In the genomic region with DNA sequence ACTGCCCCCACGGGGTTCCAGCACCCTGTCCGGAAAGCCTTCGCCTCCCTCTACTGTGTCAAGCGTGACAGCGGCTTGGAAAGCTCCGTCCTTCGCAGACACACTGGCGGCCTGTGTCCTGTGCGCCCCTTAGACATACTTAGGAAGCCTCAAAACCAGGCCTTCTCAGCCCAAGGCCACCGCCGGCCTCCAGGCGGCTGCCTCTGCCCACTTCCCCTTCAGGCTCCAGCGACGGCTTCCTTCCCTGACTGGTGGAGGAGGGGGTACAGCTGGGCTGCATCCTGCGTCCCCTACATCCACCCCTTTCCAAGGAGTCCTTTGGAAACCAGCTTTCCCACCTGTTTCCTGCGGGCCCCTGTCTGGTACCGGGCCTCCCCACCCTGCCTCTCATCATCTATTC, we compare ENCODE assay signal across 14 cellular contexts. TPM values are rescaled to one million over a fixed set of nuclear protein-coding genes. Genes with fewer than 3 reads are reported as not detected.
DNase-seq lines count a peak whose midpoint lies in the region; ATAC-seq and TF ChIP-seq lines count a peak whose summit lies in the region.
"Had no signal": no experiment of that assay in that cellular context is flagged by ENCODE, and none has a peak within 500 bp of the region (broad histone marks: within the 10 kb centered on the region; RNA-seq: fewer than 3 reads in every experiment).

No MANE protein-coding gene starts in this region.

- CTCF ChIA-PET in SK-N-SH (lab: Yijun Ruan, JAX), result interaction anchor here (0.9 to 5.5 kb wide), 4 partner anchors 19 to 130 kb away, joined by 3 to 40 read pairs (median 3); no protein-coding TSS in a partner anchor

- no peaks in the 10 kb centered on the region for H3K27me3 Mint-ChIP-seq in endodermal cell (ENCODE audit: insufficient read depth)
- H3K27me3 Mint-ChIP-seq: stimulated activated naive CD8-positive, alpha-beta T cell treated with anti-CD3 and anti-CD28 coated beads, Interleukin-15, Interleukin-2, amounts not matched to agents 100 ng/mL and 50 ng/mL, for 24 hours had no signal

- H3K27ac Mint-ChIP-seq in endodermal cell, result no peak overlapping the region
- H3K27ac Mint-ChIP-seq: stimulated activated naive CD8-positive, alpha-beta T cell treated with anti-CD3 and anti-CD28 coated beads, Interleukin-15, Interleukin-2, amounts not matched to agents 100 ng/mL and 50 ng/mL, for 24 hours; T-helper 2 cell treated with Interferon-gamma antibody and Interleukin-4, amounts not matched to agents 5 μg/mL and 100 μg/mL, for 36 hours had no signal

- no peaks in the 10 kb centered on the region for H3K36me3 Mint-ChIP-seq in endodermal cell (ENCODE audit: low read depth)

- no peaks in the 10 kb centered on the region for H3K9me3 Mint-ChIP-seq in endodermal cell
- H3K9me3 Mint-ChIP-seq: neural crest cell; stimulated activated naive CD8-positive, alpha-beta T cell treated with anti-CD3 and anti-CD28 coated beads, Interleukin-15, Interleukin-2, amounts not matched to agents 100 ng/mL and 50 ng/mL, for 24 hours; T-helper 2 cell treated with Interferon-gamma antibody and Interleukin-4, amounts not matched to agents 5 μg/mL and 100 μg/mL, for 36 hours had no signal

- H3K4me3 ChIP-seq in SK-N-SH (ENCODE audit: low read depth in 2 of 2, low read length in 1 of 2) (no peak overlapping the region), endodermal cell (ENCODE audit: low read length) (no peak overlapping the region)
- H3K4me3 ChIP-seq: cardiac muscle cell had no signal

- no peak for TF ChIP-seq RAD21 in SK-N-SH (IDR thresholded peaks at IDR 0.05; ENCODE audit: low read length)

- POLR2A ChIA-PET in SK-N-SH (lab: Yijun Ruan, JAX), result no interaction called here

- H3K4me1 ChIP-seq in SK-N-SH (ENCODE audit: control insufficient read depth in 1 of 2, insufficient read depth in 2 of 2, low read depth in 1 of 2, low read length in 1 of 2) (peaks cover 0 to 40% of the 10 kb centered on the region in 2 experiments; a peak in 1 of 4 replicates), endodermal cell (ENCODE audit: control insufficient read depth, insufficient read depth, low read length) (peaks cover 9% of the 10 kb centered on the region)

- no peak for ATAC-seq in SK-N-SH treated with all-trans-retinoic acid at 6 μM for 48 hours
- ATAC-seq in GM21529 (IDR thresholded peaks at IDR 0.05; ENCODE audit: unreplicated experiment), result no peak
- ATAC-seq: esophagus mucosa had no signal

- H3F3A ChIP-seq in SK-N-SH (replicated peaks; ENCODE audit: insufficient read depth), result no peaks in the 10 kb centered on the region

- TF ChIP-seq CTCF in SK-N-SH (IDR thresholded peaks at IDR 0.05) (no peak), endodermal cell (conservative IDR thresholded peaks at IDR 0.05) (no peak)

- H3K4me1 Mint-ChIP-seq in endodermal cell, result peaks cover 26% of the 10 kb centered on the region

- no peak overlapping the region for H2AFZ ChIP-seq in SK-N-SH (ENCODE audit: low read depth)

- H3K9me3 ChIP-seq in SK-N-SH, result no peaks in the 10 kb centered on the region
- no peaks in the 10 kb centered on the region for H3K9me3 ChIP-seq in endodermal cell (ENCODE audit: control insufficient read depth, low read length)

- H3K79me2 ChIP-seq in SK-N-SH (ENCODE audit: insufficient read depth), result no peaks in the 10 kb centered on the region

- H3K9me2 ChIP-seq in SK-N-SH, result no peaks in the 10 kb centered on the region

- H3K4me3 Mint-ChIP-seq in endodermal cell, result no peak overlapping the region
- H3K4me3 Mint-ChIP-seq: neural crest cell; stimulated activated naive CD8-positive, alpha-beta T cell treated with anti-CD3 and anti-CD28 coated beads, Interleukin-15, Interleukin-2, amounts not matched to agents 100 ng/mL and 50 ng/mL, for 24 hours; T-helper 2 cell treated with Interferon-gamma antibody and Interleukin-4, amounts not matched to agents 5 μg/mL and 100 μg/mL, for 36 hours had no signal

- DNase-seq in SK-N-SH (peak; percentile 12), KG1 (lab: John Stamatoyannopoulos, UW) (peak; percentile 44), endodermal cell (peak; percentile 42), retina (peak; percentile 1), NCI-H526 (lab: John Stamatoyannopoulos, UW) (no peak)
- no peak for DNase-seq in stimulated activated CD4-positive, alpha-beta T cell treated with anti-CD3 and anti-CD28 coated beads, Interleukin-4, amount 100 ng/mL, for 4 hours

- no peak overlapping the region for H3K4me2 ChIP-seq in SK-N-SH

- no peak overlapping the region for H3K9ac ChIP-seq in SK-N-SH
- no peak overlapping the region for H3K9ac ChIP-seq in endodermal cell (ENCODE audit: extremely low read depth, low read length, poor library complexity, severe bottlenecking)

- no peak for TF ChIP-seq EP300 in SK-N-SH (IDR thresholded peaks at IDR 0.05; ENCODE audit: borderline replicate concordance in 1 of 2, low read depth in 1 of 2, low read length in 1 of 2)

- WGBS in SK-N-SH (ENCODE audit: low lambda C conversion rate), result 84% methylated on average over 17 of the region's 17 CpGs
- WGBS in endodermal cell (ENCODE audit: insufficient coverage in 1 of 2, insufficient read length in 1 of 2), 2 experiments, result 72 to 89% methylated on average over 5 to 17 of the region's 17 CpGs

- no peaks in the 10 kb centered on the region for H4K20me1 ChIP-seq in SK-N-SH (ENCODE audit: insufficient read depth)

- H3K27me3 ChIP-seq in SK-N-SH (ENCODE audit: insufficient read depth), result no peaks in the 10 kb centered on the region; the same call in 1 of the 2 replicates
- H3K27me3 ChIP-seq in endodermal cell (ENCODE audit: control insufficient read depth, insufficient read depth, low read length, poor library complexity, severe bottlenecking), result no peaks in the 10 kb centered on the region
- H3K27me3 ChIP-seq: cardiac muscle cell had no signal

- no peak overlapping the region for H3K27ac ChIP-seq in SK-N-SH (ENCODE audit: low read depth in 2 of 2, low read length in 1 of 2)
- no peak overlapping the region for H3K27ac ChIP-seq in endodermal cell (ENCODE audit: low read depth, low read length)
- H3K27ac ChIP-seq: cardiac muscle cell had no signal

- H3K36me3 ChIP-seq in SK-N-SH (replicated peaks in 1 of 2; ENCODE audit: control insufficient read depth in 1 of 2, insufficient read depth in 2 of 2, low read length in 1 of 2) (no peaks in the 10 kb centered on the region), endodermal cell (ENCODE audit: control insufficient read depth, insufficient read depth, low read length) (no peaks in the 10 kb centered on the region)
- H3K36me3 ChIP-seq: cardiac muscle cell had no signal

TF ChIP-seq in SK-N-SH, 30 proteins besides CTCF, POLR2A, EP300 and RAD21 (continues in another document):
- TF ChIP-seq, protein P1, sequence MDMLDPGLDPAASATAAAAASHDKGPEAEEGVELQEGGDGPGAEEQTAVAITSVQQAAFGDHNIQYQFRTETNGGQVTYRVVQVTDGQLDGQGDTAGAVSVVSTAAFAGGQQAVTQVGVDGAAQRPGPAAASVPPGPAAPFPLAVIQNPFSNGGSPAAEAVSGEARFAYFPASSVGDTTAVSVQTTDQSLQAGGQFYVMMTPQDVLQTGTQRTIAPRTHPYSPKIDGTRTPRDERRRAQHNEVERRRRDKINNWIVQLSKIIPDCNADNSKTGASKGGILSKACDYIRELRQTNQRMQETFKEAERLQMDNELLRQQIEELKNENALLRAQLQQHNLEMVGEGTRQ (IDR thresholded peaks at IDR 0.05; ENCODE audit: borderline replicate concordance, low read depth, low read length), result no peak
- no peak for TF ChIP-seq SIN3A (IDR thresholded peaks at IDR 0.05; ENCODE audit: borderline replicate concordance, low read depth, low read length)
- no peak for TF ChIP-seq POLR2AphosphoS5 (IDR thresholded peaks at IDR 0.05; ENCODE audit: low read depth, low read length)
- TF ChIP-seq YY1 (IDR thresholded peaks at IDR 0.05; ENCODE audit: low read depth), result no peak
- no peak for TF ChIP-seq JUND (IDR thresholded peaks at IDR 0.05)
- TF ChIP-seq NRF1 (IDR thresholded peaks at IDR 0.05; ENCODE audit: low read depth, low read length), result no peak
- no peak for TF ChIP-seq GATA2 (CRISPR knock-in tag; IDR thresholded peaks at IDR 0.05)
- TF ChIP-seq RFX5 (IDR thresholded peaks at IDR 0.05; ENCODE audit: low read length), result no peak

TF ChIP-seq in SK-N-SH treated with all-trans-retinoic acid at 6 μM for 48 hours, 23 proteins besides CTCF, POLR2A, EP300 and RAD21 (continues in another document):
- TF ChIP-seq CSDC2 (CRISPR knock-in tag; IDR thresholded peaks at IDR 0.05) (no peak), ZC3H10 (CRISPR knock-in tag; IDR thresholded peaks at IDR 0.05) (no peak), ARNTL (CRISPR knock-in tag; IDR thresholded peaks at IDR 0.05; ENCODE audit: borderline replicate concordance, low read depth) (no peak)
- TF ChIP-seq, protein P2, sequence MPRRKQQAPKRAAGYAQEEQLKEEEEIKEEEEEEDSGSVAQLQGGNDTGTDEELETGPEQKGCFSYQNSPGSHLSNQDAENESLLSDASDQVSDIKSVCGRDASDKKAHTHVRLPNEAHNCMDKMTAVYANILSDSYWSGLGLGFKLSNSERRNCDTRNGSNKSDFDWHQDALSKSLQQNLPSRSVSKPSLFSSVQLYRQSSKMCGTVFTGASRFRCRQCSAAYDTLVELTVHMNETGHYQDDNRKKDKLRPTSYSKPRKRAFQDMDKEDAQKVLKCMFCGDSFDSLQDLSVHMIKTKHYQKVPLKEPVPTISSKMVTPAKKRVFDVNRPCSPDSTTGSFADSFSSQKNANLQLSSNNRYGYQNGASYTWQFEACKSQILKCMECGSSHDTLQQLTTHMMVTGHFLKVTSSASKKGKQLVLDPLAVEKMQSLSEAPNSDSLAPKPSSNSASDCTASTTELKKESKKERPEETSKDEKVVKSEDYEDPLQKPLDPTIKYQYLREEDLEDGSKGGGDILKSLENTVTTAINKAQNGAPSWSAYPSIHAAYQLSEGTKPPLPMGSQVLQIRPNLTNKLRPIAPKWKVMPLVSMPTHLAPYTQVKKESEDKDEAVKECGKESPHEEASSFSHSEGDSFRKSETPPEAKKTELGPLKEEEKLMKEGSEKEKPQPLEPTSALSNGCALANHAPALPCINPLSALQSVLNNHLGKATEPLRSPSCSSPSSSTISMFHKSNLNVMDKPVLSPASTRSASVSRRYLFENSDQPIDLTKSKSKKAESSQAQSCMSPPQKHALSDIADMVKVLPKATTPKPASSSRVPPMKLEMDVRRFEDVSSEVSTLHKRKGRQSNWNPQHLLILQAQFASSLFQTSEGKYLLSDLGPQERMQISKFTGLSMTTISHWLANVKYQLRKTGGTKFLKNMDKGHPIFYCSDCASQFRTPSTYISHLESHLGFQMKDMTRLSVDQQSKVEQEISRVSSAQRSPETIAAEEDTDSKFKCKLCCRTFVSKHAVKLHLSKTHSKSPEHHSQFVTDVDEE (CRISPR knock-in tag; IDR thresholded peaks at IDR 0.05), result no peak

RNA-seq across cellular contexts. Expression of a gene that starts 2.5 kb away (rescaled TPM):
- polyA plus RNA-seq in SK-N-SH (2012; rRNA removed), result 0.02 TPM in 1 of 2 replicates, not detected in the other
- polyA plus RNA-seq in SK-N-SH (2012; cell fraction: cytosol; rRNA removed), result not detected in 2 replicates
- polyA plus RNA-seq in SK-N-SH (2012; cell fraction: nucleus; rRNA removed), result 0.02 TPM in 1 of 2 replicates, not detected in the other
- total RNA-seq in endodermal cell, result 1 to 10 TPM; 4.3 to 5.7 TPM
- polyA plus RNA-seq in endodermal cell (2013, experiment 1 of 2), result 0.53 TPM
- 0.29 TPM for polyA plus RNA-seq in endodermal cell (2013, experiment 2 of 2)
- total RNA-seq: A172 had no signal

Comparison
In these comparisons a context has a peak if more than half of its experiments do, and no peak if none do; other contexts are left out.
1. DNase-seq: peak in SK-N-SH (single experiment), KG1 (single experiment), endodermal cell (single experiment) and retina (single experiment); none in stimulated activated CD4-positive, alpha-beta T cell treated with anti-CD3 and anti-CD28 coated beads, Interleukin-4, amount 100 ng/mL, for 4 hours (0 of 2) and NCI-H526 (0 of 2).